Comparison of ENCODE assay signal across 8 cellular contexts in the genomic region with DNA sequence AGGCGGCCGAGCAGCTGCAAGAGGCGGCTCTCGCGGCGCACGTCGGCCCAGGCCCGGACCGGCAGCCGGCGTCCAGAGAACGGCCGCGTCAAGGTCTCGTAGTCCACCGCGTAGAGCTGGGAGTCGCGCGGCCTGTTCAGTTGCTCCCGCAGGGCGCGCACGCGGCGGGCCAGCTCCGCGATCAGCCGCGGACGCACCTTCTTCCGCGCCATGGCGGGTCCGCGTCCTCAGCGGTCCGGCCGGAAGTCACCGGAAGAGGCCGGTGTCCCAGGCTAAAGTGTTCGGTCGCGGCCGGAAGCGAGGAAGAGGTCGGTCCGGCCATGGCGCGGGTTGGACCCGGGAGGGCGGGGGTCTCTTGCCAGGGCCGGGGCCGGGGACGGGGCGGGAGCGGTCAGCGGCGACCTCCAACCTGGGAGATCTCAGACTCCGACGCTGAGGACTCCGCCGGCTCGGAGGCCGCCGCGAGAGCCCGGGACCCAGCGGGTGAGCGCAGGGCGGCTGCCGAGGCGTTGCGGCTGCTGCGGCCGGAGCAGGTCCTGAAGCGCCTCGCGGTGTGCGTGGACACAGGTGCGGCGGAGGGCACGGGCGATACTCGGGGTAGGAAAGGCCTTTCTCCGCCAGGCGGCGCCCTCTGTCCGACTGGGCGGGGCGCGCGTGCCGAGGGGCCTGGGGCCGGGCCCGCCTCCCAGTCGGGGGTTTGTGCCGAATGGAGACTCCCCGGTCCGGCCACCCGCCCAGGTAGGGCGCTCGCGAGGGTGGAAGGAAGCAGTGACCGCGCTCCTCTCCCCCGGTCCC. TPM values are rescaled to one million over a fixed set of nuclear protein-coding genes. Genes with fewer than 3 reads are reported as not detected.
DNase-seq lines count a peak whose midpoint lies in the region; ATAC-seq and TF ChIP-seq lines count a peak whose summit lies in the region.

A gene (minus strand): TSS at position 227 of the 795 bp plus-strand sequence. CDS start 15 bp downstream, at position 212.

- H3K27ac Mint-ChIP-seq in activated CD8-positive, alpha-beta memory T cell treated with anti-CD3 and anti-CD28 coated beads, Interleukin-2, amount 10 ng/mL, durations not matched to agents 7 days and 5 days, result peak within 1 kb of the TSS; percentile 98
- H3K27ac Mint-ChIP-seq in mesothelial cell of epicardium, result peak within 1 kb of the TSS; percentile 94

- peak; percentile 51 for ATAC-seq in GM19035 (IDR thresholded peaks at IDR 0.05; ENCODE audit: unreplicated experiment)
- peak; percentile 63 for ATAC-seq in activated CD8-positive, alpha-beta memory T cell treated with anti-CD3 and anti-CD28 coated beads, Interleukin-2, amount 10 ng/mL, durations not matched to agents 7 days and 5 days

- no peaks in the 10 kb centered on the region for H3K9me3 Mint-ChIP-seq in activated CD8-positive, alpha-beta memory T cell treated with anti-CD3 and anti-CD28 coated beads, Interleukin-2, amount 10 ng/mL, durations not matched to agents 7 days and 5 days (ENCODE audit: low read depth)
- H3K9me3 Mint-ChIP-seq in mesothelial cell of epicardium, result no peaks in the 10 kb centered on the region

- H3K27ac ChIP-seq in HL-60 (replicated peaks), result peak within 1 kb of the TSS; percentile 91

- peak; percentile 52 for TF ChIP-seq CTCF in AG10803 (conservative IDR thresholded peaks at IDR 0.05; ENCODE audit: low read length)
- TF ChIP-seq CTCF in HL-60 (IDR thresholded peaks at IDR 0.05; ENCODE audit: insufficient read depth, low read length), result peak; percentile 50
- peak; percentile 93 for TF ChIP-seq CTCF in mesothelial cell of epicardium (IDR thresholded peaks at IDR 0.05; ENCODE audit: unreplicated experiment)

- CTCF ChIA-PET in activated CD8-positive, alpha-beta memory T cell treated with anti-CD3 and anti-CD28 coated beads, Interleukin-2, amount 10 ng/mL, durations not matched to agents 7 days and 5 days (lab: Charles Lee), result interaction anchor here (0.8 to 4.5 kb wide), 9 partner anchors 8 to 346 kb away, joined by 3 to 47 read pairs (median 5); a partner anchor contains a TSS

- H3K27me3 Mint-ChIP-seq in activated CD8-positive, alpha-beta memory T cell treated with anti-CD3 and anti-CD28 coated beads, Interleukin-2, amount 10 ng/mL, durations not matched to agents 7 days and 5 days, result no peaks in the 10 kb centered on the region
- no peaks in the 10 kb centered on the region for H3K27me3 Mint-ChIP-seq in mesothelial cell of epicardium (ENCODE audit: low read depth)

- H3K27me3 ChIP-seq in HL-60 (ENCODE audit: insufficient read depth, poor library complexity, severe bottlenecking), result no peaks in the 10 kb centered on the region

- H3K4me3 Mint-ChIP-seq in activated CD8-positive, alpha-beta memory T cell treated with anti-CD3 and anti-CD28 coated beads, Interleukin-2, amount 10 ng/mL, durations not matched to agents 7 days and 5 days, result peak within 1 kb of the TSS; percentile 100
- peak within 1 kb of the TSS; percentile 94 for H3K4me3 Mint-ChIP-seq in mesothelial cell of epicardium

- H3K36me3 Mint-ChIP-seq in activated CD8-positive, alpha-beta memory T cell treated with anti-CD3 and anti-CD28 coated beads, Interleukin-2, amount 10 ng/mL, durations not matched to agents 7 days and 5 days, result peaks cover 7% of the 10 kb centered on the region
- H3K36me3 Mint-ChIP-seq in mesothelial cell of epicardium, result peaks cover under 1% of the 10 kb centered on the region

- DNase-seq in AG10803 (ENCODE audit: low read depth) (peak; percentile 80), HL-60 (ENCODE audit: low read depth in 1 of 2, low spot score in 1 of 2) (peak; percentile 81 to 89), NOMO-1 (lab: John Stamatoyannopoulos, UW; ENCODE audit: unreplicated experiment in 2 of 2) (peak; percentile 61 to 79), mesothelial cell of epicardium (ENCODE audit: low spot score in 2 of 2, unreplicated experiment in 2 of 2) (peak; percentile 76 to 86)
- DNase-seq in activated CD8-positive, alpha-beta memory T cell treated with anti-CD3 and anti-CD28 coated beads, Interleukin-2, amount 10 ng/mL, durations not matched to agents 7 days and 5 days, result peak; percentile 86
- peak; percentile 53 to 61 for DNase-seq in stimulated activated CD8-positive, alpha-beta memory T cell treated with anti-CD3 and anti-CD28 coated beads, Interleukin-15, amount 100 ng/mL, for 4 hours (ENCODE audit: low read depth in 2 of 2)

- peaks cover 13% of the 10 kb centered on the region for H3K4me1 Mint-ChIP-seq in activated CD8-positive, alpha-beta memory T cell treated with anti-CD3 and anti-CD28 coated beads, Interleukin-2, amount 10 ng/mL, durations not matched to agents 7 days and 5 days
- peaks cover 21% of the 10 kb centered on the region for H3K4me1 Mint-ChIP-seq in mesothelial cell of epicardium

- in situ Hi-C loops in endometrial microvascular endothelial cells (cut with HindIII; ENCODE audit: inconsistent ontology term, low pct_unique_long_range_greater_than_20kb, low sequenced_read_pairs), result no loop called here

- peak within 1 kb of the TSS; percentile 76 for H3K4me3 ChIP-seq in AG10803 (ENCODE audit: low read length)
- H3K4me3 ChIP-seq in HL-60 (replicated peaks; ENCODE audit: insufficient read depth, low read length), result peak within 1 kb of the TSS; percentile 96

RNA-seq across cellular contexts. Expression of the gene that starts here (rescaled TPM):
- 100 to 1,000 TPM; 134 to 154 TPM for total RNA-seq in activated CD8-positive, alpha-beta memory T cell treated with anti-CD3 and anti-CD28 coated beads, Interleukin-2, amount 10 ng/mL, durations not matched to agents 7 days and 5 days
- total RNA-seq in endometrial microvascular endothelial cells (ENCODE audit: inconsistent ontology term) (148 TPM), mesothelial cell of epicardium (62.2 to 65.3 TPM (median 63.9 TPM) in 3 replicates)

Comparison
In these comparisons a context has a peak if more than half of its experiments do, and no peak if none do; other contexts are left out.
1. Peak in every context shown above with its lines: DNase-seq, ATAC-seq, H3K4me3 ChIP-seq and H3K27ac ChIP-seq.